1 cellular context compared by ENCODE assay signal in genomic region chr5:108381034-108381954, GRCh38.
TF ChIP-seq lines count a peak whose summit lies in the region.

No MANE protein-coding gene starts in this region.

TF ChIP-seq in K562, 482 proteins besides CTCF, POLR2A, EP300 and RAD21 (continued from another document and continues in another):
- TF ChIP-seq BRF1 (IDR thresholded peaks at IDR 0.05; ENCODE audit: borderline replicate concordance, extremely low read depth, insufficient read length) (no peak), ZNF140 (CRISPR knock-in tag; IDR thresholded peaks at IDR 0.05) (no peak), ATF3 (IDR thresholded peaks at IDR 0.05) (no peak), ATF3 (CRISPR knock-in tag; conservative IDR thresholded peaks at IDR 0.05) (no peak), HCFC1 (IDR thresholded peaks at IDR 0.05; ENCODE audit: low read depth, low read length) (no peak), KAT8 (IDR thresholded peaks at IDR 0.05; ENCODE audit: low read depth) (no peak), TFAM (CRISPR knock-in tag; conservative IDR thresholded peaks at IDR 0.05) (no peak), ZBTB2 (IDR thresholded peaks at IDR 0.05) (no peak), XRCC5 (IDR thresholded peaks at IDR 0.05; ENCODE audit: low read depth, low read length) (no peak), YBX1 (IDR thresholded peaks at IDR 0.05) (no peak), HDAC8 (tag; IDR thresholded peaks at IDR 0.05) (no peak; the same call in 1 of the 2 replicates), RFX5 (IDR thresholded peaks at IDR 0.05; ENCODE audit: low read depth, low read length) (no peak), ARNT (IDR thresholded peaks at IDR 0.05) (no peak), RBM14 (IDR thresholded peaks at IDR 0.05; ENCODE audit: borderline replicate concordance, insufficient read depth, low read depth, low read length) (0 out of 2 replicates have a peak, but pooled peaks have one; percentile 43), ZNF589 (CRISPR knock-in tag; IDR thresholded peaks at IDR 0.05; ENCODE audit: low read depth) (peak; percentile 64; the same call in 1 of the 2 replicates), ZFP91 (CRISPR knock-in tag; IDR thresholded peaks at IDR 0.05) (no peak), ZNF3 (CRISPR knock-in tag; IDR thresholded peaks at IDR 0.05) (no peak), HNRNPH1 (optimal IDR thresholded peaks at IDR 0.05; ENCODE audit: low read depth, low read length) (no peak), HBP1 (CRISPR knock-in tag; IDR thresholded peaks at IDR 0.05) (no peak), HNRNPK (IDR thresholded peaks at IDR 0.05; ENCODE audit: low read depth, low read length, poor library complexity, severe bottlenecking) (no peak), TAL1 (IDR thresholded peaks at IDR 0.05) (no peak), ZBTB5 (IDR thresholded peaks at IDR 0.05) (no peak), SMARCB1 (IDR thresholded peaks at IDR 0.05; ENCODE audit: insufficient read length, low read depth) (no peak), ZNF655 (CRISPR knock-in tag; IDR thresholded peaks at IDR 0.05) (no peak), MAFK (IDR thresholded peaks at IDR 0.05; ENCODE audit: low read length) (no peak), IRF9 (tag; IDR thresholded peaks at IDR 0.05) (no peak), MEF2A (IDR thresholded peaks at IDR 0.05; ENCODE audit: control insufficient read depth, low read depth, low read length) (no peak), KDM4B (IDR thresholded peaks at IDR 0.05; ENCODE audit: borderline replicate concordance in 2 of 2, low read depth in 1 of 2) (no peak), ZNF436 (CRISPR knock-in tag; IDR thresholded peaks at IDR 0.05) (no peak), GMEB1 (CRISPR knock-in tag; IDR thresholded peaks at IDR 0.05) (peak; percentile 67; the same call in 1 of the 2 replicates), SLC30A9 (CRISPR knock-in tag; IDR thresholded peaks at IDR 0.05) (no peak), RBM34 (IDR thresholded peaks at IDR 0.05; ENCODE audit: borderline replicate concordance, insufficient read depth, low read length) (no peak), SP2 (IDR thresholded peaks at IDR 0.05; ENCODE audit: extremely low read depth, low read depth, low read length, poor library complexity, severe bottlenecking) (no peak), E4F1 (CRISPR knock-in tag; IDR thresholded peaks at IDR 0.05; ENCODE audit: borderline replicate concordance) (no peak), BRCA1 (IDR thresholded peaks at IDR 0.05) (no peak), BRCA1 (CRISPR knock-in tag; IDR thresholded peaks at IDR 0.05) (no peak), MYBL2 (IDR thresholded peaks at IDR 0.05; ENCODE audit: low read depth) (no peak), MYBL2 (CRISPR knock-in tag; IDR thresholded peaks at IDR 0.05; ENCODE audit: borderline replicate concordance) (no peak), PRMT5 (CRISPR knock-in tag; IDR thresholded peaks at IDR 0.05) (no peak), ZNF717 (CRISPR knock-in tag; IDR thresholded peaks at IDR 0.05) (no peak), HMG20B (CRISPR knock-in tag; IDR thresholded peaks at IDR 0.05) (no peak), ZNF695 (CRISPR knock-in tag; IDR thresholded peaks at IDR 0.05) (no peak), PHB (CRISPR knock-in tag; IDR thresholded peaks at IDR 0.05) (no peak), CHD2 (IDR thresholded peaks at IDR 0.05; ENCODE audit: low read depth, low read length) (no peak), ZFP30 (CRISPR knock-in tag; IDR thresholded peaks at IDR 0.05; ENCODE audit: borderline replicate concordance) (no peak), ZKSCAN1 (IDR thresholded peaks at IDR 0.05; ENCODE audit: low read depth, low read length) (no peak), STAT5B (CRISPR knock-in tag; IDR thresholded peaks at IDR 0.05) (no peak), FOXA3 (CRISPR knock-in tag; conservative IDR thresholded peaks at IDR 0.05 in 1 of 2, IDR thresholded peaks at IDR 0.05 in 1 of 2) (no peak), FOXP1 (CRISPR knock-in tag; IDR thresholded peaks at IDR 0.05) (peak; percentile 81), SP1 (CRISPR knock-in tag; IDR thresholded peaks at IDR 0.05) (no peak; the same call in 1 of the 2 replicates), POLR2B (IDR thresholded peaks at IDR 0.05; ENCODE audit: low read depth, partially characterized antibody) (peak; percentile 49), CREBBP (IDR thresholded peaks at IDR 0.05; ENCODE audit: low read depth, low read length) (no peak), ILF3 (IDR thresholded peaks at IDR 0.05; ENCODE audit: borderline replicate concordance) (no peak), MCM3 (IDR thresholded peaks at IDR 0.05) (no peak), POLR3A (IDR thresholded peaks at IDR 0.05; ENCODE audit: borderline replicate concordance, extremely low read depth, insufficient read depth, insufficient read length) (no peak), ZNF444 (CRISPR knock-in tag; IDR thresholded peaks at IDR 0.05) (no peak)
- TF ChIP-seq, protein P1, sequence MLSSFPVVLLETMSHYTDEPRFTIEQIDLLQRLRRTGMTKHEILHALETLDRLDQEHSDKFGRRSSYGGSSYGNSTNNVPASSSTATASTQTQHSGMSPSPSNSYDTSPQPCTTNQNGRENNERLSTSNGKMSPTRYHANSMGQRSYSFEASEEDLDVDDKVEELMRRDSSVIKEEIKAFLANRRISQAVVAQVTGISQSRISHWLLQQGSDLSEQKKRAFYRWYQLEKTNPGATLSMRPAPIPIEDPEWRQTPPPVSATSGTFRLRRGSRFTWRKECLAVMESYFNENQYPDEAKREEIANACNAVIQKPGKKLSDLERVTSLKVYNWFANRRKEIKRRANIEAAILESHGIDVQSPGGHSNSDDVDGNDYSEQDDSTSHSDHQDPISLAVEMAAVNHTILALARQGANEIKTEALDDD (IDR thresholded peaks at IDR 0.05): no peak
- TF ChIP-seq, protein P2, sequence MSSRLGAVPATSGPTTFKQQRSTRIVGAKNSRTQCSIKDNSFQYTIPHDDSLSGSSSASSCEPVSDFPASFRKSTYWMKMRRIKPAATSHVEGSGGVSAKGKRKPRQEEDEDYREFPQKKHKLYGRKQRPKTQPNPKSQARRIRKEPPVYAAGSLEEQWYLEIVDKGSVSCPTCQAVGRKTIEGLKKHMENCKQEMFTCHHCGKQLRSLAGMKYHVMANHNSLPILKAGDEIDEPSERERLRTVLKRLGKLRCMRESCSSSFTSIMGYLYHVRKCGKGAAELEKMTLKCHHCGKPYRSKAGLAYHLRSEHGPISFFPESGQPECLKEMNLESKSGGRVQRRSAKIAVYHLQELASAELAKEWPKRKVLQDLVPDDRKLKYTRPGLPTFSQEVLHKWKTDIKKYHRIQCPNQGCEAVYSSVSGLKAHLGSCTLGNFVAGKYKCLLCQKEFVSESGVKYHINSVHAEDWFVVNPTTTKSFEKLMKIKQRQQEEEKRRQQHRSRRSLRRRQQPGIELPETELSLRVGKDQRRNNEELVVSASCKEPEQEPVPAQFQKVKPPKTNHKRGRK (tag; IDR thresholded peaks at IDR 0.05): no peak
